In the genomic region with DNA sequence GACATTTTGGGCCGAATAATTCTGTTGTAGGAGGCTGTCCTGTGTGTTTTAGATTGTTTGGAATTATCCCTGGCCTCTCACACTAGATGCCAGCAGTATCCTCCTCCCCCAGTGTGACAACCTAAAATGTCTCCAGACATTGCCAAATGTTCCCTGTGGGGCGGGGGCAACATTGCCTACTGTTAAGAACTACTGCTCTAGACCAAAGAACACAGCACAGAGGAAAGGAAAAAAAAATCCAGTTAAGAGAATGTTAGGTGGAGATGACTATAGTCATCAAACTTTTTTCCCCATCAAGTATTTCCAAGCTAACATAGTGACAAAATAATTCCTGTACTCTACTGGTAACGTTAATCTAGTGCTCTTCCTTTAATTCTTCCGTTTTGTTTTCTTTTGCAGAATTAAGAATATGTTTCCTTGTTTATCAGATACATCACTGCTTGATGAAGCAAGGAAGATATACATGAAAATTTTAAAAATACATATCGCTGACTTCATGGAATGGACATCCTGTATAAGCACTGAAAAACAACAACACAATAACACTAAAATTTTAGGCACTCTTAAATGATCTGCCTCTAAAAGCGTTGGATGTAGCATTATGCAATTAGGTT, we compare ENCODE assay signal across 8 cellular contexts. TPM values are rescaled to one million over a fixed set of nuclear protein-coding genes. Genes with fewer than 3 reads are reported as not detected.
DNase-seq lines count a peak whose midpoint lies in the region; ATAC-seq and TF ChIP-seq lines count a peak whose summit lies in the region.

No MANE protein-coding gene starts in this region.

- H3K4me3 Mint-ChIP-seq in T-helper 1 cell treated with Interleukin-12 subunit alpha and Interleukin-12 subunit beta and Interleukin-4 antibody, amounts not matched to agents 30 μg/mL and 1 μg/mL, for 36 hours, result peak overlapping the region; percentile 98
- peak overlapping the region; percentile 91 to 95 for H3K4me3 Mint-ChIP-seq in stimulated activated naive CD8-positive, alpha-beta T cell treated with anti-CD3 and anti-CD28 coated beads, Interleukin-15, amount 100 ng/mL, for 72 hours

- no peaks in the 10 kb centered on the region for H3K27me3 Mint-ChIP-seq in T-helper 1 cell treated with Interleukin-12 subunit alpha and Interleukin-12 subunit beta and Interleukin-4 antibody, amounts not matched to agents 30 μg/mL and 1 μg/mL, for 36 hours (ENCODE audit: low read depth)
- H3K27me3 Mint-ChIP-seq in stimulated activated naive CD8-positive, alpha-beta T cell treated with anti-CD3 and anti-CD28 coated beads, Interleukin-15, amount 100 ng/mL, for 72 hours, result no peaks in the 10 kb centered on the region

- ATAC-seq in stimulated activated naive CD8-positive, alpha-beta T cell treated with anti-CD3 and anti-CD28 coated beads, Interleukin-15, amount 100 ng/mL, for 72 hours, result no peak
- ATAC-seq in GM18873 (IDR thresholded peaks at IDR 0.05; ENCODE audit: low FRiP score, unreplicated experiment) (no peak), HG03095 (IDR thresholded peaks at IDR 0.05; ENCODE audit: unreplicated experiment) (no peak)

- no peaks in the 10 kb centered on the region for H3K9me3 Mint-ChIP-seq in T-helper 1 cell treated with Interleukin-12 subunit alpha and Interleukin-12 subunit beta and Interleukin-4 antibody, amounts not matched to agents 30 μg/mL and 1 μg/mL, for 36 hours
- H3K9me3 Mint-ChIP-seq in stimulated activated naive CD8-positive, alpha-beta T cell treated with anti-CD3 and anti-CD28 coated beads, Interleukin-15, amount 100 ng/mL, for 72 hours, result no peaks in the 10 kb centered on the region

- DNase-seq in T-helper 1 cell (no peak), erythroblast (lab: John Stamatoyannopoulos, UW) (peak; percentile 24 to 33)
- DNase-seq in stimulated activated naive CD8-positive, alpha-beta T cell treated with anti-CD3 and anti-CD28 coated beads, Interleukin-15, amount 100 ng/mL, for 72 hours, result no peak
- DNase-seq in activated CD8-positive, alpha-beta memory T cell treated with anti-CD3 and anti-CD28 coated beads for 24 hours, result no peak

- H3K36me3 Mint-ChIP-seq in T-helper 1 cell treated with Interleukin-12 subunit alpha and Interleukin-12 subunit beta and Interleukin-4 antibody, amounts not matched to agents 30 μg/mL and 1 μg/mL, for 36 hours (ENCODE audit: low read depth), result peaks cover 60% of the 10 kb centered on the region

- peaks cover 27% of the 10 kb centered on the region for H3K4me1 Mint-ChIP-seq in T-helper 1 cell treated with Interleukin-12 subunit alpha and Interleukin-12 subunit beta and Interleukin-4 antibody, amounts not matched to agents 30 μg/mL and 1 μg/mL, for 36 hours (ENCODE audit: low read depth)
- H3K4me1 Mint-ChIP-seq in stimulated activated naive CD8-positive, alpha-beta T cell treated with anti-CD3 and anti-CD28 coated beads, Interleukin-15, amount 100 ng/mL, for 72 hours, result peaks cover 20% of the 10 kb centered on the region

- TF ChIP-seq POLR2A in erythroblast (IDR thresholded peaks at IDR 0.05; ENCODE audit: low read length), result no peak

- peak overlapping the region; percentile 94 for H3K27ac Mint-ChIP-seq in T-helper 1 cell treated with Interleukin-12 subunit alpha and Interleukin-12 subunit beta and Interleukin-4 antibody, amounts not matched to agents 30 μg/mL and 1 μg/mL, for 36 hours
- peak overlapping the region; percentile 90 to 99 for H3K27ac Mint-ChIP-seq in stimulated activated naive CD8-positive, alpha-beta T cell treated with anti-CD3 and anti-CD28 coated beads, Interleukin-15, amount 100 ng/mL, for 72 hours

TF ChIP-seq in PFSK-1, 5 proteins besides CTCF, POLR2A, EP300 and RAD21:
- TF ChIP-seq, protein P1, sequence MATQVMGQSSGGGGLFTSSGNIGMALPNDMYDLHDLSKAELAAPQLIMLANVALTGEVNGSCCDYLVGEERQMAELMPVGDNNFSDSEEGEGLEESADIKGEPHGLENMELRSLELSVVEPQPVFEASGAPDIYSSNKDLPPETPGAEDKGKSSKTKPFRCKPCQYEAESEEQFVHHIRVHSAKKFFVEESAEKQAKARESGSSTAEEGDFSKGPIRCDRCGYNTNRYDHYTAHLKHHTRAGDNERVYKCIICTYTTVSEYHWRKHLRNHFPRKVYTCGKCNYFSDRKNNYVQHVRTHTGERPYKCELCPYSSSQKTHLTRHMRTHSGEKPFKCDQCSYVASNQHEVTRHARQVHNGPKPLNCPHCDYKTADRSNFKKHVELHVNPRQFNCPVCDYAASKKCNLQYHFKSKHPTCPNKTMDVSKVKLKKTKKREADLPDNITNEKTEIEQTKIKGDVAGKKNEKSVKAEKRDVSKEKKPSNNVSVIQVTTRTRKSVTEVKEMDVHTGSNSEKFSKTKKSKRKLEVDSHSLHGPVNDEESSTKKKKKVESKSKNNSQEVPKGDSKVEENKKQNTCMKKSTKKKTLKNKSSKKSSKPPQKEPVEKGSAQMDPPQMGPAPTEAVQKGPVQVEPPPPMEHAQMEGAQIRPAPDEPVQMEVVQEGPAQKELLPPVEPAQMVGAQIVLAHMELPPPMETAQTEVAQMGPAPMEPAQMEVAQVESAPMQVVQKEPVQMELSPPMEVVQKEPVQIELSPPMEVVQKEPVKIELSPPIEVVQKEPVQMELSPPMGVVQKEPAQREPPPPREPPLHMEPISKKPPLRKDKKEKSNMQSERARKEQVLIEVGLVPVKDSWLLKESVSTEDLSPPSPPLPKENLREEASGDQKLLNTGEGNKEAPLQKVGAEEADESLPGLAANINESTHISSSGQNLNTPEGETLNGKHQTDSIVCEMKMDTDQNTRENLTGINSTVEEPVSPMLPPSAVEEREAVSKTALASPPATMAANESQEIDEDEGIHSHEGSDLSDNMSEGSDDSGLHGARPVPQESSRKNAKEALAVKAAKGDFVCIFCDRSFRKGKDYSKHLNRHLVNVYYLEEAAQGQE (IDR thresholded peaks at IDR 0.05; ENCODE audit: insufficient read depth in 1 of 2, low read depth in 2 of 2, low read length in 2 of 2), result no peak
- TF ChIP-seq POLR2AphosphoS5 (IDR thresholded peaks at IDR 0.05; ENCODE audit: low read depth, low read length) (no peak), SIN3A (IDR thresholded peaks at IDR 0.05; ENCODE audit: borderline replicate concordance, insufficient read depth, low read length) (0 out of 2 replicates have a peak, but pooled peaks have one; percentile 24), TAF1 (IDR thresholded peaks at IDR 0.05; ENCODE audit: borderline replicate concordance, insufficient read depth, low read length) (no peak)

RNA-seq across cellular contexts. Expression of a gene that starts 3.6 kb away (rescaled TPM):
- 30.5 TPM for polyA plus RNA-seq in PFSK-1 (2012; ENCODE audit: insufficient read length, low read depth)

RNA-seq across cellular contexts. Expression of a gene that starts 24.8 kb away (rescaled TPM):
- 0.53 TPM for polyA plus RNA-seq in PFSK-1 (2012; ENCODE audit: insufficient read length, low read depth)

Comparison
In these comparisons a context has a peak if more than half of its experiments do, and no peak if none do; other contexts are left out.
1. DNase-seq: peak in erythroblast (2 of 2); none in T-helper 1 cell (0 of 5), stimulated activated naive CD8-positive, alpha-beta T cell treated with anti-CD3 and anti-CD28 coated beads, Interleukin-15, amount 100 ng/mL, for 72 hours (0 of 2) and activated CD8-positive, alpha-beta memory T cell treated with anti-CD3 and anti-CD28 coated beads for 24 hours (single experiment).